ENCODE assay signal across 16 cellular contexts in the genomic region with DNA sequence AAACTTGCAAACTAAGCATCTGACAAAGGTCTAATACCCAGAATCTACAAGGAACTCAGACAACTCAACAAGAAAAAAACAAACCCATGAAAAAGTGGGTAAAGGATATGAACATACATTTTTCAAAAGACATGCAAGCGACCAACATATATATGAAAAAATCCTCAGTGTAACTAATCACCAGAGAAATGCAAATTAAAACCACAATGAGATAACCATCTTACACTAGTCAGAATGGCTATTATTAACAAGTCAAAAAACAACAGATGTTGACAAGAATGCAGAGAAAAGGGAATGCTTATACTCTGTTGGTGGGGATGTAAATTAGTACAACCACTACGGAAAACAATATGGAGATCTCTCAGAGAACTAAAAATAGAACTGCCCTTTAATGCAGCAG. TPM values are rescaled to one million over a fixed set of nuclear protein-coding genes. Genes with fewer than 3 reads are reported as not detected.
DNase-seq lines count a peak whose midpoint lies in the region; ATAC-seq, FAIRE-seq and TF ChIP-seq lines count a peak whose summit lies in the region.
"Had no signal": no experiment of that assay in that cellular context is flagged by ENCODE, and none has a peak within 500 bp of the region (broad histone marks: within the 10 kb centered on the region; RNA-seq: fewer than 3 reads in every experiment).

No MANE protein-coding gene starts in this region.

- peaks cover 37% of the 10 kb centered on the region for H3K4me1 ChIP-seq in GM12878 (ENCODE audit: control insufficient read depth, insufficient read depth, low read length)
- H3K4me1 ChIP-seq: foreskin keratinocyte had no signal

- H3K4me3 Mint-ChIP-seq in progenitor cell of endocrine pancreas (ENCODE audit: low read depth) = no peak overlapping the region
- H3K4me3 Mint-ChIP-seq: CD4-positive, CD25-positive, alpha-beta regulatory T cell had no signal

- 2% methylated on average over 2 of the region's 2 CpGs for WGBS in GM12878 (ENCODE audit: insufficient coverage, insufficient replicate concordance, low lambda C conversion rate, missing lambda C conversion rate)

- TF ChIP-seq EP300 in GM12878 (IDR thresholded peaks at IDR 0.05; ENCODE audit: borderline replicate concordance in 1 of 2, control insufficient read depth in 1 of 2, low read depth in 2 of 2, low read length in 2 of 2) = no peak

- peak; percentile 41 for FAIRE-seq in GM12878 (lab: Jason Lieb, UNC)
- FAIRE-seq: HepG2, keratinocyte had no signal

- peaks cover 26% of the 10 kb centered on the region for H3K4me1 Mint-ChIP-seq in progenitor cell of endocrine pancreas (ENCODE audit: low read depth)

- H3K9ac ChIP-seq in GM12878 (ENCODE audit: control insufficient read depth, insufficient read depth, low read length) = no peak overlapping the region

- TF ChIP-seq RAD21 in GM12878 (IDR thresholded peaks at IDR 0.05; ENCODE audit: insufficient read depth, low read depth, low read length) = no peak

- no peak for TF ChIP-seq CTCF in GM12878 (IDR thresholded peaks at IDR 0.05 in 2 of 3, conservative IDR thresholded peaks at IDR 0.05 in 1 of 3; ENCODE audit: control insufficient read depth in 2 of 3, extremely low read depth in 1 of 3, insufficient read depth in 1 of 3, low read depth in 3 of 3, low read length in 3 of 3)
- no peak for TF ChIP-seq CTCF in progenitor cell of endocrine pancreas (IDR thresholded peaks at IDR 0.05; ENCODE audit: unreplicated experiment)

- BruUV-seq in GM12878 (replicated peaks; lab: Mats Ljungman, UMichigan) = no TSS peak

- no peaks in the 10 kb centered on the region for H3K36me3 ChIP-seq in GM12878 (ENCODE audit: control insufficient read depth in 2 of 2, insufficient read depth in 2 of 2, low read length in 1 of 2)

- ATAC-seq in GM18909 (IDR thresholded peaks at IDR 0.05; ENCODE audit: poor library complexity, unreplicated experiment) = peak; percentile 60
- ATAC-seq in GM21723 (IDR thresholded peaks at IDR 0.05; ENCODE audit: unreplicated experiment) = peak; percentile 60
- ATAC-seq in HG03139 (IDR thresholded peaks at IDR 0.05; ENCODE audit: unreplicated experiment) = peak; percentile 46
- peak; percentile 82 for ATAC-seq in GM12878
- ATAC-seq: foreskin keratinocyte, HepG2 had no signal

- POLR2A ChIA-PET in GM12878 (lab: Charles Lee) = interaction anchor here (1.1 kb wide), 1 partner anchor 21 kb away, joined by 3 read pairs; no protein-coding TSS in a partner anchor

- SMC1A ChIA-PET in GM12878 (lab: Charles Lee; ENCODE audit: uncharacterized antibody, unreplicated experiment) = interaction anchor here (1.1 to 11.8 kb wide), 4 partner anchors 9 to 57 kb away, joined by 3 to 268 read pairs (median 9); no protein-coding TSS in a partner anchor

- CTCF ChIA-PET in GM12878 (lab: Yijun Ruan, JAX) = interaction anchor here (1.5 to 1.7 kb wide), 3 partner anchors 12 to 81 kb away, joined by 4 to 6 read pairs (median 5); no protein-coding TSS in a partner anchor

- no peak overlapping the region for H3K27ac Mint-ChIP-seq in progenitor cell of endocrine pancreas
- H3K27ac Mint-ChIP-seq: CD4-positive, CD25-positive, alpha-beta regulatory T cell had no signal

- H3K36me3 Mint-ChIP-seq in progenitor cell of endocrine pancreas (ENCODE audit: insufficient read depth) = peaks cover 29% of the 10 kb centered on the region
- H3K36me3 Mint-ChIP-seq: CD4-positive, CD25-positive, alpha-beta regulatory T cell had no signal

- no peak for TF ChIP-seq POLR2A in GM12878 (IDR thresholded peaks at IDR 0.05; ENCODE audit: low read depth, low read length)

- no peaks in the 10 kb centered on the region; the same call in 2 of the 3 replicates for H3K9me3 ChIP-seq in GM12878 (replicated peaks; ENCODE audit: control insufficient read depth, insufficient read depth, low read length)

- H3K4me2 ChIP-seq in GM12878 (ENCODE audit: control insufficient read depth, insufficient read depth) = peak overlapping the region; percentile 41; the same call in 1 of the 2 replicates

- no peaks in the 10 kb centered on the region for H3K9me3 Mint-ChIP-seq in progenitor cell of endocrine pancreas (ENCODE audit: low read depth)
- H3K9me3 Mint-ChIP-seq: CD4-positive, CD25-positive, alpha-beta regulatory T cell had no signal

- H3K27me3 Mint-ChIP-seq in progenitor cell of endocrine pancreas = no peaks in the 10 kb centered on the region

- intact Hi-C loops in GM12878 (cut with micrococcal nuclease; ENCODE audit: unreplicated experiment) = no loop called here

- H3K27me3 ChIP-seq in GM12878 (replicated peaks in 1 of 2; ENCODE audit: control insufficient read depth in 2 of 2, insufficient read depth in 2 of 2, low read length in 1 of 2) = no peaks in the 10 kb centered on the region
- H3K27me3 ChIP-seq: foreskin keratinocyte had no signal

- no peak overlapping the region for H2AFZ ChIP-seq in GM12878 (ENCODE audit: control insufficient read depth, low read depth, low read length)

- in situ Hi-C loops in GM12878 (cut with MboI) = no loop called here

- H3K79me2 ChIP-seq in GM12878 (ENCODE audit: control insufficient read depth, insufficient read depth, low read length) = no peaks in the 10 kb centered on the region

- DNase-seq in GM12878 (ENCODE audit: low read depth, low spot score) (no peak), NOMO-1 treated with dmso at 0.1 percent for 144 hours (lab: John Stamatoyannopoulos, UW; ENCODE audit: unreplicated experiment) (no peak), progenitor cell of endocrine pancreas (ENCODE audit: low spot score, unreplicated experiment) (no peak), AG08395 (ENCODE audit: low spot score) (no peak)
- DNase-seq: CD4-positive, CD25-positive, alpha-beta regulatory T cell; effector CD4-positive, alpha-beta T cell; foreskin keratinocyte; NCI-H1105 treated with DMSO at 0.1 percent for 48 hours; retina; stimulated activated CD4-positive, alpha-beta T cell treated with anti-CD3 and anti-CD28 coated beads, Interleukin-4, amount 100 ng/mL, for 4 hours had no signal

- H3K27ac ChIP-seq in GM12878 (ENCODE audit: control insufficient read depth, insufficient read depth) = 0 out of 2 replicates have a peak overlapping the region, but pooled peaks have one; percentile 45
- H3K27ac ChIP-seq: foreskin keratinocyte, VCaP had no signal

- no peak overlapping the region for H3K4me3 ChIP-seq in GM12878

- RAD21 ChIA-PET in GM12878 (lab: Charles Lee; ENCODE audit: unreplicated experiment) = interaction anchor here (1.1 to 1.6 kb wide), 3 partner anchors 10 to 27 kb away, joined by 3 to 5 read pairs (median 3); no protein-coding TSS in a partner anchor

- H4K20me1 ChIP-seq in GM12878 (ENCODE audit: control insufficient read depth, insufficient read depth) = no peaks in the 10 kb centered on the region

TF ChIP-seq in GM12878, 131 proteins besides CTCF, POLR2A, EP300 and RAD21 (continues in another document):
- TF ChIP-seq NFYA (IDR thresholded peaks at IDR 0.05; ENCODE audit: borderline replicate concordance, low read depth, low read length) (no peak), MEF2B (IDR thresholded peaks at IDR 0.05; ENCODE audit: partially characterized antibody, poor library complexity, severe bottlenecking) (peak; percentile 60), RUNX3 (IDR thresholded peaks at IDR 0.05; ENCODE audit: low read length) (peak; percentile 92), TCF7 (IDR thresholded peaks at IDR 0.05; ENCODE audit: borderline replicate concordance) (no peak), ZNF217 (IDR thresholded peaks at IDR 0.05) (0 out of 2 replicates have a peak, but pooled peaks have one; percentile 22)

RNA-seq across cellular contexts. Expression of a gene that starts 12.1 kb away (rescaled TPM):
- 12.6 and 12.7 TPM in 2 replicates for total RNA-seq in GM12878 (2013; cell fraction: nucleolus; rRNA removed)
- total RNA-seq in GM12878 (2014; rRNA removed) (5.1 and 7.8 TPM in 2 replicates), GM12878 (2014; rRNA removed; fragmentation: Illumina TruSeq; extraction: Trizol) (9.3 and 9.7 TPM in 2 replicates), GM12878 (2021) (8.7 and 10.0 TPM in 2 replicates), progenitor cell of endocrine pancreas (17.6 and 21.1 TPM in 2 replicates)
- polyA plus RNA-seq in GM12878 (2011; ENCODE audit: low read depth) = 1.2 TPM
- polyA plus RNA-seq in GM12878 (2011; rRNA removed) (0.46 and 0.62 TPM in 2 replicates), GM12878 (2014; fragmentation: Illumina TruSeq; extraction: Trizol) (8.8 and 10.3 TPM in 2 replicates), GM12878 (2014; fragmentation: Nextera tagmentation; extraction: Ambion mirVana) (1 to 10 TPM; 1.1 to 2.0 TPM), GM12878 (2014; rRNA removed) (4.7 and 5.4 TPM in 2 replicates), GM12878 (2016; fragmentation: Nextera tagmentation; extraction: Ambion mirVana) (1 to 10 TPM; 6.6 to 7.2 TPM)
- polyA plus RNA-seq in GM12878 (2011; cell fraction: cytosol; rRNA removed) = 0.30 and 0.39 TPM in 2 replicates
- 0.78 and 0.82 TPM in 2 replicates for polyA plus RNA-seq in GM12878 (2011; cell fraction: nucleus; rRNA removed)
- 1.7 and 2.6 TPM in 2 replicates for polyA plus RNA-seq in GM12878 (2012)
- 0.21 and 0.80 TPM in 2 replicates for polyA minus RNA-seq in GM12878 (2011; rRNA and poly(A)+ RNA removed)
- 1.2 TPM in 1 of 2 replicates, not detected in the other for polyA minus RNA-seq in GM12878 (2011; cell fraction: cytosol; rRNA and poly(A)+ RNA removed)
- 0.73 and 1.5 TPM in 2 replicates for polyA minus RNA-seq in GM12878 (2011; cell fraction: nucleus; rRNA and poly(A)+ RNA removed)

RNA-seq across cellular contexts. Expression of a gene that starts 12.2 kb away (rescaled TPM):
- total RNA-seq in GM12878 (2013; cell fraction: nucleolus; rRNA removed) = 4.8 and 5.0 TPM in 2 replicates
- total RNA-seq in GM12878 (2014; rRNA removed) = 8.7 and 14.2 TPM in 2 replicates
- 4.5 and 4.7 TPM in 2 replicates for total RNA-seq in GM12878 (2014; rRNA removed; fragmentation: Illumina TruSeq; extraction: Trizol)
- total RNA-seq in GM12878 (2021) = 4.8 and 5.1 TPM in 2 replicates
- 1.4 TPM for polyA plus RNA-seq in GM12878 (2011; ENCODE audit: low read depth)
- polyA plus RNA-seq in GM12878 (2011; rRNA removed) = 0.32 and 0.38 TPM in 2 replicates
- 0.10 and 0.48 TPM in 2 replicates for polyA plus RNA-seq in GM12878 (2011; cell fraction: cytosol; rRNA removed)
- 0.20 and 0.30 TPM in 2 replicates for polyA plus RNA-seq in GM12878 (2011; cell fraction: nucleus; rRNA removed)
- polyA plus RNA-seq in GM12878 (2012) = 3.3 and 3.4 TPM in 2 replicates
- 3.4 and 5.1 TPM in 2 replicates for polyA plus RNA-seq in GM12878 (2014; fragmentation: Illumina TruSeq; extraction: Trizol)
- polyA plus RNA-seq in GM12878 (2014; fragmentation: Nextera tagmentation; extraction: Ambion mirVana) = 1 to 10 TPM; 7.9 to 8.9 TPM
- 6.0 and 6.9 TPM in 2 replicates for polyA plus RNA-seq in GM12878 (2014; rRNA removed)
- 1 to 10 TPM; 3.9 to 5.1 TPM for polyA plus RNA-seq in GM12878 (2016; fragmentation: Nextera tagmentation; extraction: Ambion mirVana)
- polyA minus RNA-seq in GM12878 (2011; rRNA and poly(A)+ RNA removed) = 0.95 TPM in 1 of 2 replicates, not detected in the other
- polyA minus RNA-seq in GM12878 (2011; cell fraction: cytosol; rRNA and poly(A)+ RNA removed) = 1.0 TPM in 1 of 2 replicates, not detected in the other
- not detected in 2 replicates for polyA minus RNA-seq in GM12878 (2011; cell fraction: nucleus; rRNA and poly(A)+ RNA removed)
- total RNA-seq in progenitor cell of endocrine pancreas = 1.00 and 1.6 TPM in 2 replicates
- total RNA-seq: CD4-positive, CD25-positive, alpha-beta regulatory T cell had no signal
